25 cellular contexts compared by ENCODE assay signal in genomic region chr15:42033214-42033873, GRCh38. TPM values are rescaled to one million over a fixed set of nuclear protein-coding genes. Genes with fewer than 3 reads are reported as not detected.
DNase-seq lines count a peak whose midpoint lies in the region; ATAC-seq and TF ChIP-seq lines count a peak whose summit lies in the region.
"Had no signal": no experiment of that assay in that cellular context is flagged by ENCODE, and none has a peak within 500 bp of the region (broad histone marks: within the 10 kb centered on the region; RNA-seq: fewer than 3 reads in every experiment).

No MANE protein-coding gene starts in this region.

- H3K27ac Mint-ChIP-seq in Caco-2 (ENCODE audit: unreplicated experiment) (peak overlapping the region; percentile 5), activated B cell treated with CpG ODN at 0.5 μM for 24 hours (peak overlapping the region; percentile 10)
- H3K27ac Mint-ChIP-seq: naive thymus-derived CD8-positive, alpha-beta T cell had no signal

- H3K9me3 ChIP-seq in Caco-2 (no peaks in the 10 kb centered on the region; the same call in none of the 2 replicates), gastrocnemius medialis (no peaks in the 10 kb centered on the region)
- H3K9me3 ChIP-seq: ascending aorta, pancreas had no signal

- no peaks in the 10 kb centered on the region for H3K36me3 Mint-ChIP-seq in Caco-2 (ENCODE audit: insufficient read depth, unreplicated experiment)
- no peaks in the 10 kb centered on the region for H3K36me3 Mint-ChIP-seq in activated B cell treated with CpG ODN at 0.5 μM for 24 hours (ENCODE audit: low read depth)
- H3K36me3 Mint-ChIP-seq: CD8-positive, alpha-beta memory T cell; naive thymus-derived CD8-positive, alpha-beta T cell had no signal

- no peak overlapping the region for H3K4me3 Mint-ChIP-seq in Caco-2 (ENCODE audit: unreplicated experiment)
- no peak overlapping the region for H3K4me3 Mint-ChIP-seq in activated B cell treated with CpG ODN at 0.5 μM for 24 hours
- H3K4me3 Mint-ChIP-seq: CD8-positive, alpha-beta memory T cell; central memory CD8-positive, alpha-beta T cell; naive thymus-derived CD8-positive, alpha-beta T cell had no signal

- ATAC-seq in GM19023 (IDR thresholded peaks at IDR 0.05; ENCODE audit: unreplicated experiment) (peak; percentile 54), activated B cell treated with CpG ODN at 0.5 μM for 24 hours (ENCODE audit: low read depth) (peak; percentile 55), gastrocnemius medialis (no peak)
- ATAC-seq: HepG2; naive thymus-derived CD8-positive, alpha-beta T cell; pancreas; sciatic nerve had no signal

- H3K4me3 ChIP-seq in Caco-2 (ENCODE audit: low read depth, low read length) (no peak overlapping the region), gastrocnemius medialis (no peak overlapping the region)
- H3K4me3 ChIP-seq: ascending aorta, pancreas had no signal

- peaks cover 6% of the 10 kb centered on the region for H3K4me1 Mint-ChIP-seq in Caco-2 (ENCODE audit: low read depth, unreplicated experiment)
- peaks cover 35% of the 10 kb centered on the region for H3K4me1 Mint-ChIP-seq in activated B cell treated with CpG ODN at 0.5 μM for 24 hours

- TF ChIP-seq CTCF in Caco-2 (IDR thresholded peaks at IDR 0.05; ENCODE audit: insufficient read depth in 1 of 2, low read depth in 1 of 2, low read length in 1 of 2, severe bottlenecking in 1 of 2, unreplicated experiment in 1 of 2) (no peak), activated B cell treated with CpG ODN at 0.5 μM for 24 hours (IDR thresholded peaks at IDR 0.05) (no peak), gastrocnemius medialis (IDR thresholded peaks at IDR 0.05 in 4 of 5, conservative IDR thresholded peaks at IDR 0.05 in 1 of 5) (no peak)

- in situ Hi-C loops in gastrocnemius medialis (cut with MboI; ENCODE audit: low sequenced_read_pairs in 4 of 4): no loop called here

- intact Hi-C loops in Caco-2 (cut with micrococcal nuclease; ENCODE audit: unreplicated experiment): no loop called here
- intact Hi-C loops in activated B cell treated with CpG ODN at 0.5 μM for 24 hours (cut with micrococcal nuclease): no loop called here
- intact Hi-C loops in gastrocnemius medialis (cut with DNase I; ENCODE audit: low total_unique reads): no loop called here

- no TSS peak for BruUV-seq in Caco-2 (replicated peaks; lab: Mats Ljungman, UMichigan)

- H3K36me3 ChIP-seq in Caco-2 (ENCODE audit: control insufficient read depth, insufficient read depth, low read length) (no peaks in the 10 kb centered on the region; the same call in 1 of the 2 replicates), gastrocnemius medialis (no peaks in the 10 kb centered on the region)
- H3K36me3 ChIP-seq: ascending aorta, pancreas had no signal

- POLR2A ChIA-PET in Caco-2 (lab: Charles Lee): no interaction called here
- POLR2A ChIA-PET in activated B cell treated with CpG ODN at 0.5 μM for 24 hours (lab: Charles Lee): no interaction called here

- H3K27me3 ChIP-seq in Caco-2 (replicated peaks; ENCODE audit: control insufficient read depth, insufficient read depth, low read length): no peaks in the 10 kb centered on the region
- H3K27me3 ChIP-seq in gastrocnemius medialis: no peaks in the 10 kb centered on the region
- H3K27me3 ChIP-seq: ascending aorta, pancreas had no signal

- H3K27me3 Mint-ChIP-seq in Caco-2 (ENCODE audit: insufficient read depth, unreplicated experiment) (no peaks in the 10 kb centered on the region), activated B cell treated with CpG ODN at 0.5 μM for 24 hours (no peaks in the 10 kb centered on the region)

- DNase-seq in Caco-2: peak in 1 of 2 experiments; percentile 13
- DNase-seq in activated B cell treated with CpG ODN at 0.5 μM for 24 hours: no peak
- no peak for DNase-seq in gastrocnemius medialis
- DNase-seq in dedifferentiated amniotic fluid mesenchymal stem cell (ENCODE audit: extremely low spot score): no peak
- no peak for DNase-seq in midbrain (lab: John Stamatoyannopoulos, UW)
- DNase-seq in putamen (ENCODE audit: low spot score): no peak
- DNase-seq: activated CD4-positive, alpha-beta T cell treated with anti-CD3 and anti-CD28 coated beads for 4 hours; activated CD8-positive, alpha-beta memory T cell treated with anti-CD3 and anti-CD28 coated beads, Interleukin-2, amount 50 U/mL, for 4 hours; activated effector memory CD4-positive, alpha-beta T cell treated with anti-CD3 and anti-CD28 coated beads, Interleukin-2, amount 50 U/mL, for 16 hours; CD8-positive, alpha-beta memory T cell; DMS53; erythroblast; naive thymus-derived CD8-positive, alpha-beta T cell; NCI-H1436 treated with DMSO at 0.1 percent for 48 hours; NCI-H2171; NCI-H526 treated with DMSO at 0.1 percent for 48 hours; pancreas; SHP77; stimulated activated naive CD4-positive, alpha-beta T cell; trophoblast cell had no signal

- peaks cover 29% of the 10 kb centered on the region for H3K4me1 ChIP-seq in Caco-2
- peaks cover 23 to 26% of the 10 kb centered on the region in 2 donors for H3K4me1 ChIP-seq in gastrocnemius medialis
- H3K4me1 ChIP-seq: ascending aorta had no signal

- TF ChIP-seq POLR2A in gastrocnemius medialis (IDR thresholded peaks at IDR 0.05): no peak

- H3K9me3 Mint-ChIP-seq in Caco-2 (ENCODE audit: unreplicated experiment) (peaks cover 19% of the 10 kb centered on the region), activated B cell treated with CpG ODN at 0.5 μM for 24 hours (no peaks in the 10 kb centered on the region)
- H3K9me3 Mint-ChIP-seq: CD8-positive, alpha-beta memory T cell; central memory CD8-positive, alpha-beta T cell; naive thymus-derived CD8-positive, alpha-beta T cell had no signal

- H3K27ac ChIP-seq in gastrocnemius medialis: peak overlapping the region; percentile 56 to 72 (median 64)
- H3K27ac ChIP-seq: ascending aorta, pancreas had no signal

- CTCF ChIA-PET in Caco-2 (lab: Charles Lee): no interaction called here
- CTCF ChIA-PET in activated B cell treated with CpG ODN at 0.5 μM for 24 hours (lab: Charles Lee): no interaction called here

RNA-seq across cellular contexts. Expression of gene PLA2G4E, which starts 12.5 kb away (rescaled TPM):
- 1.4 and 1.8 TPM in 2 replicates for total RNA-seq in Caco-2 (2022)
- not detected in 2 replicates for total RNA-seq in activated B cell treated with CpG ODN at 0.5 μM for 24 hours
- total RNA-seq in gastrocnemius medialis: not detected
- total RNA-seq: ascending aorta; CD8-positive, alpha-beta memory T cell; HepG2; naive thymus-derived CD8-positive, alpha-beta T cell; sciatic nerve had no signal

Comparison
In these comparisons a context has a peak if more than half of its experiments do, and no peak if none do; other contexts are left out.
1. ATAC-seq: peak in GM19023 (single experiment) and activated B cell treated with CpG ODN at 0.5 μM for 24 hours (single experiment); none in gastrocnemius medialis (0 of 2).